In genomic region chr6:46677314-46677654, GRCh38 we compare ENCODE assay signal across 12 cellular contexts. TPM values are rescaled to one million over a fixed set of nuclear protein-coding genes. Genes with fewer than 3 reads are reported as not detected.
DNase-seq lines count a peak whose midpoint lies in the region; ATAC-seq, FAIRE-seq and TF ChIP-seq lines count a peak whose summit lies in the region.
"Had no signal": no experiment of that assay in that cellular context is flagged by ENCODE, and none has a peak within 500 bp of the region (broad histone marks: within the 10 kb centered on the region; RNA-seq: fewer than 3 reads in every experiment).

No MANE protein-coding gene starts in this region.

- no peaks in the 10 kb centered on the region for H3K4me1 ChIP-seq in Loucy (ENCODE audit: insufficient read depth, low read length, poor library complexity, severe bottlenecking)
- H3K4me1 ChIP-seq: right atrium auricular region had no signal

- peak; percentile 57 for TF ChIP-seq CTCF in Loucy (conservative IDR thresholded peaks at IDR 0.05; ENCODE audit: low read length)
- peak; percentile 35 for TF ChIP-seq CTCF in bronchial epithelial cell (IDR thresholded peaks at IDR 0.05; ENCODE audit: insufficient read depth, low read length, severe bottlenecking)
- peak; percentile 23 for TF ChIP-seq CTCF in osteocyte (IDR thresholded peaks at IDR 0.05)
- TF ChIP-seq CTCF in Calu3 (IDR thresholded peaks at IDR 0.05; ENCODE audit: unreplicated experiment), result no peak

- no peaks in the 10 kb centered on the region for H3K9me2 ChIP-seq in Loucy (replicated peaks; ENCODE audit: low read depth, low read length)

- ATAC-seq in activated T-cell treated with anti-CD3 and anti-CD28 coated beads, Interleukin-2, amount 50 U/mL, for 72 hours (replicated peaks in 1 of 2), result no peak

- H3K79me2 ChIP-seq in Loucy (ENCODE audit: insufficient read depth, low read length), result no peaks in the 10 kb centered on the region

- H3K4me1 Mint-ChIP-seq in osteocyte (ENCODE audit: unreplicated experiment) (no peaks in the 10 kb centered on the region), Calu3 (ENCODE audit: low read depth, unreplicated experiment) (no peaks in the 10 kb centered on the region)
- no peaks in the 10 kb centered on the region for H3K4me1 Mint-ChIP-seq in activated CD4-positive, alpha-beta memory T cell treated with anti-CD3 and anti-CD28 coated beads, Interleukin-2, amount 10 ng/mL, durations not matched to agents 7 days and 5 days
- H3K4me1 Mint-ChIP-seq in activated T-cell treated with anti-CD3 and anti-CD28 coated beads, Interleukin-2, amount 50 U/mL, for 72 hours (ENCODE audit: low read depth), result no peaks in the 10 kb centered on the region

- H3K4me3 Mint-ChIP-seq in osteocyte (ENCODE audit: unreplicated experiment), result no peak overlapping the region
- H3K4me3 Mint-ChIP-seq in activated CD4-positive, alpha-beta memory T cell treated with anti-CD3 and anti-CD28 coated beads, Interleukin-2, amount 10 ng/mL, durations not matched to agents 7 days and 5 days, result no peak overlapping the region
- H3K4me3 Mint-ChIP-seq in activated T-cell treated with anti-CD3 and anti-CD28 coated beads, Interleukin-2, amount 50 U/mL, for 72 hours, result no peak overlapping the region
- H3K4me3 Mint-ChIP-seq in Calu3 (ENCODE audit: low read depth, unreplicated experiment), result no peak overlapping the region
- H3K4me3 Mint-ChIP-seq: dendritic cell treated with granulocyte-macrophage colony-stimulating factor and Interleukin-4, amounts not matched to agents 40 ng/mL and 50 ng/mL, for 4 days had no signal

- H3K27me3 Mint-ChIP-seq in osteocyte (ENCODE audit: unreplicated experiment) (no peaks in the 10 kb centered on the region), Calu3 (ENCODE audit: unreplicated experiment) (no peaks in the 10 kb centered on the region)
- peaks cover 7% of the 10 kb centered on the region for H3K27me3 Mint-ChIP-seq in activated CD4-positive, alpha-beta memory T cell treated with anti-CD3 and anti-CD28 coated beads, Interleukin-2, amount 10 ng/mL, durations not matched to agents 7 days and 5 days
- peaks cover 17% of the 10 kb centered on the region for H3K27me3 Mint-ChIP-seq in activated T-cell treated with anti-CD3 and anti-CD28 coated beads, Interleukin-2, amount 50 U/mL, for 72 hours (ENCODE audit: low read depth)
- H3K27me3 Mint-ChIP-seq: dendritic cell treated with granulocyte-macrophage colony-stimulating factor and Interleukin-4, amounts not matched to agents 40 ng/mL and 50 ng/mL, for 4 days had no signal

- H3F3A ChIP-seq in Loucy (ENCODE audit: low read depth), result no peaks in the 10 kb centered on the region

- H3K9me3 Mint-ChIP-seq in osteocyte (ENCODE audit: unreplicated experiment) (no peaks in the 10 kb centered on the region), Calu3 (ENCODE audit: low read depth, unreplicated experiment) (no peaks in the 10 kb centered on the region)
- H3K9me3 Mint-ChIP-seq in activated CD4-positive, alpha-beta memory T cell treated with anti-CD3 and anti-CD28 coated beads, Interleukin-2, amount 10 ng/mL, durations not matched to agents 7 days and 5 days, result no peaks in the 10 kb centered on the region
- H3K9me3 Mint-ChIP-seq in activated T-cell treated with anti-CD3 and anti-CD28 coated beads, Interleukin-2, amount 50 U/mL, for 72 hours, result no peaks in the 10 kb centered on the region
- H3K9me3 Mint-ChIP-seq: dendritic cell treated with granulocyte-macrophage colony-stimulating factor and Interleukin-4, amounts not matched to agents 40 ng/mL and 50 ng/mL, for 4 days had no signal

- BruUV-seq in Calu3 (replicated peaks; lab: Mats Ljungman, UMichigan), result no TSS peak

- H3K27me3 ChIP-seq in Loucy (ENCODE audit: insufficient read depth, low read length, poor library complexity, severe bottlenecking) (no peaks in the 10 kb centered on the region), bronchial epithelial cell (ENCODE audit: control insufficient read depth, insufficient read depth, low read length) (no peaks in the 10 kb centered on the region)
- H3K27me3 ChIP-seq: right atrium auricular region had no signal

- H4K20me1 ChIP-seq in Loucy (ENCODE audit: insufficient read depth, low read length, poor library complexity, severe bottlenecking), result no peaks in the 10 kb centered on the region

- H3K9me3 ChIP-seq in Loucy (ENCODE audit: insufficient read depth, low read depth, low read length), result no peaks in the 10 kb centered on the region
- H3K9me3 ChIP-seq: right atrium auricular region had no signal

- POLR2A ChIA-PET in activated CD4-positive, alpha-beta memory T cell treated with anti-CD3 and anti-CD28 coated beads, Interleukin-2, amount 10 ng/mL, durations not matched to agents 7 days and 5 days (lab: Charles Lee), result no interaction called here

- H3K36me3 ChIP-seq in Loucy (ENCODE audit: insufficient read depth, low read length) (no peaks in the 10 kb centered on the region), bronchial epithelial cell (ENCODE audit: control insufficient read depth, insufficient read depth, low read length) (no peaks in the 10 kb centered on the region)

- CTCF ChIA-PET in activated CD4-positive, alpha-beta memory T cell treated with anti-CD3 and anti-CD28 coated beads, Interleukin-2, amount 10 ng/mL, durations not matched to agents 7 days and 5 days (lab: Charles Lee), result no interaction called here
- CTCF ChIA-PET in Calu3 (lab: Charles Lee), result no interaction called here

- peak; percentile 9 for DNase-seq in DMS 273 (lab: John Stamatoyannopoulos, UW; ENCODE audit: unreplicated experiment)
- DNase-seq in DMS 273 treated with DMSO at 0.1 percent for 48 hours (lab: John Stamatoyannopoulos, UW), result no peak
- DNase-seq in bronchial epithelial cell (ENCODE audit: low read depth), result no peak
- no peak for DNase-seq in osteocyte (ENCODE audit: extremely low spot score, unreplicated experiment)
- DNase-seq in activated CD4-positive, alpha-beta memory T cell treated with anti-CD3 and anti-CD28 coated beads, Interleukin-2, amount 10 ng/mL, durations not matched to agents 7 days and 5 days, result no peak
- DNase-seq in activated T-cell treated with anti-CD3 and anti-CD28 coated beads, Interleukin-2, amount 50 U/mL, for 72 hours, result no peak
- no peak for DNase-seq in Calu3
- DNase-seq: 8988T had no signal

- H3K4me3 ChIP-seq in Loucy (ENCODE audit: low read length, poor library complexity, severe bottlenecking) (no peak overlapping the region), bronchial epithelial cell (ENCODE audit: low read depth, low read length) (no peak overlapping the region)
- H3K4me3 ChIP-seq: right atrium auricular region had no signal

- no peak overlapping the region for H3K4me2 ChIP-seq in Loucy (ENCODE audit: low read depth, low read length, poor library complexity, severe bottlenecking)

- no peaks in the 10 kb centered on the region for H3K36me3 Mint-ChIP-seq in osteocyte (ENCODE audit: unreplicated experiment)
- H3K36me3 Mint-ChIP-seq in activated CD4-positive, alpha-beta memory T cell treated with anti-CD3 and anti-CD28 coated beads, Interleukin-2, amount 10 ng/mL, durations not matched to agents 7 days and 5 days (ENCODE audit: low read depth), result no peaks in the 10 kb centered on the region
- no peaks in the 10 kb centered on the region for H3K36me3 Mint-ChIP-seq in activated T-cell treated with anti-CD3 and anti-CD28 coated beads, Interleukin-2, amount 50 U/mL, for 72 hours (ENCODE audit: insufficient read depth in 2 of 2)
- H3K36me3 Mint-ChIP-seq in Calu3 (ENCODE audit: insufficient read depth, unreplicated experiment), result no peaks in the 10 kb centered on the region

- no peak overlapping the region for H3K9ac ChIP-seq in Loucy (ENCODE audit: low read depth, low read length, poor library complexity, severe bottlenecking)

- intact Hi-C loops in Calu3 (cut with micrococcal nuclease; ENCODE audit: unreplicated experiment), result no loop called here

- H3K27ac Mint-ChIP-seq in osteocyte (ENCODE audit: unreplicated experiment) (no peak overlapping the region), Calu3 (ENCODE audit: unreplicated experiment) (no peak overlapping the region)
- no peak overlapping the region for H3K27ac Mint-ChIP-seq in activated CD4-positive, alpha-beta memory T cell treated with anti-CD3 and anti-CD28 coated beads, Interleukin-2, amount 10 ng/mL, durations not matched to agents 7 days and 5 days
- H3K27ac Mint-ChIP-seq in activated T-cell treated with anti-CD3 and anti-CD28 coated beads, Interleukin-2, amount 50 U/mL, for 72 hours, result no peak overlapping the region
- H3K27ac Mint-ChIP-seq: dendritic cell treated with granulocyte-macrophage colony-stimulating factor and Interleukin-4, amounts not matched to agents 40 ng/mL and 50 ng/mL, for 4 days had no signal

- no peak for FAIRE-seq in bronchial epithelial cell (lab: Jason Lieb, UNC)
- FAIRE-seq: GM18507 had no signal

- 0 out of 2 replicates have a peak overlapping the region, but pooled peaks have one; percentile 65 for H2AFZ ChIP-seq in Loucy (ENCODE audit: low read length)

RNA-seq across cellular contexts. Expression of gene TDRD6, which starts 10.4 kb away (rescaled TPM):
- total RNA-seq in bronchial epithelial cell (0.26 TPM in 2 replicates), osteocyte (0.03 and 0.05 TPM in 2 replicates), Calu3 (2022) (0.07 and 0.10 TPM in 2 replicates)
- total RNA-seq in activated CD4-positive, alpha-beta memory T cell treated with anti-CD3 and anti-CD28 coated beads, Interleukin-2, amount 10 ng/mL, durations not matched to agents 7 days and 5 days, result not detected
- not detected for total RNA-seq in activated T-cell treated with anti-CD3 and anti-CD28 coated beads, Interleukin-2, amount 50 U/mL, for 72 hours

RNA-seq across cellular contexts. Expression of gene SLC25A27, which starts 24.5 kb away (rescaled TPM):
- total RNA-seq in bronchial epithelial cell, result 5.3 and 13.8 TPM in 2 replicates
- 7.6 and 8.2 TPM in 2 replicates for total RNA-seq in osteocyte
- total RNA-seq in activated CD4-positive, alpha-beta memory T cell treated with anti-CD3 and anti-CD28 coated beads, Interleukin-2, amount 10 ng/mL, durations not matched to agents 7 days and 5 days, result not detected
- 1 to 10 TPM; 1.1 to 2.5 TPM for total RNA-seq in activated T-cell treated with anti-CD3 and anti-CD28 coated beads, Interleukin-2, amount 50 U/mL, for 72 hours
- total RNA-seq in Calu3 (2022), result 5.4 and 8.8 TPM in 2 replicates

RNA-seq across cellular contexts. Expression of gene CYP39A1, which starts 24.7 kb away (rescaled TPM):
- 5.0 and 17.4 TPM in 2 replicates for total RNA-seq in bronchial epithelial cell
- total RNA-seq in osteocyte, result 0.30 TPM in 1 of 2 replicates, not detected in the other
- not detected for total RNA-seq in activated CD4-positive, alpha-beta memory T cell treated with anti-CD3 and anti-CD28 coated beads, Interleukin-2, amount 10 ng/mL, durations not matched to agents 7 days and 5 days
- not detected for total RNA-seq in activated T-cell treated with anti-CD3 and anti-CD28 coated beads, Interleukin-2, amount 50 U/mL, for 72 hours
- 0.88 and 1.7 TPM in 2 replicates for total RNA-seq in Calu3 (2022)

RNA-seq across cellular contexts. Expression of gene PLA2G7, which starts 57.9 kb away (rescaled TPM):
- total RNA-seq in bronchial epithelial cell (not detected in 2 replicates), osteocyte (not detected in 2 replicates), Calu3 (2022) (1.9 and 2.1 TPM in 2 replicates)
- total RNA-seq in activated CD4-positive, alpha-beta memory T cell treated with anti-CD3 and anti-CD28 coated beads, Interleukin-2, amount 10 ng/mL, durations not matched to agents 7 days and 5 days, result not detected
- not detected for total RNA-seq in activated T-cell treated with anti-CD3 and anti-CD28 coated beads, Interleukin-2, amount 50 U/mL, for 72 hours
